8 cellular contexts compared by ENCODE assay signal in the genomic region with DNA sequence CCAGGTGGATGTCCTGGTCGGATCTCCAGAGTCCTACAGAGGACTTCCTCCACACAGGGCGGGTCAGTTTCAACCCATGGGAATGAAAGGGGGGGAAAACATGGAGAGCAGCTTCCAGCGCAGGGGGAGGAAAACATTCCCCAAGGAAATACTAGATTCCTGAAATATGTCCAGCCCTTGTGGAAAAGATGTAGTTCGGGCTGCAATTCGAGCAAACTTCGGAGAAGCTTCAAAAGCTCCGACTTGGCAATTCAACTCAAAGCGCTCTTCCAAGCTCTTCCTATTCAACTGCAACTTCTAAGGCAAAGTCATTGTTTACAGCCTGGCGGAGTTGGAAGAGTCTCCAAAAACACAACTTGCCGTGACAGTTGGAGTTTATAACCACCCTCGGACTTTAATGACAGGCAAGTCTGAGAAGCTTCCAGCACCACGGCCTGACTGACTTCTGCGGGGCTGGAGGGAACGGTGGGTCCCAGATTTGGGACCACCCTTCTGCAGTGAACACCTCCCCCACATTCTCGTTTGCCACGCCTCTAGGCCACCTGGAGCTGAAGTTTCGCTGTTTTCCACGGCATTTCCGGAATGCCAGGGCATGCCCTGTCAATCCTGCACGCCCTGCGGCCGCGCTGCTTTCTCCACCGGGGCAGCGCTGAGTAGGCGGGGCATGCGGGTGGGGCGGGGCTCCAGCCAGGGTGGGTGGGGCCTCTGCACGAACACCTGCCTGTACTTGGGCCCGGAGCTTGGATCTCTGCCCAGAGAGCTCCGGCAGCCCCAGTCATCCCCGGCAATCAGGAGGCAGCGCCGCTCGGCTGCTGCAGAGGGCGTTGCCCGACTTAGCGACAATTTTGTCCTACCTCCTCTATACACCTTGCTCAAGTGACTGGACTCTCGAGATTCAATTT. TPM values are rescaled to one million over a fixed set of nuclear protein-coding genes. Genes with fewer than 3 reads are reported as not detected.
A peak's percentile ranks its signal among the peaks of the same experiment; 100 is the strongest.
DNase-seq lines count a peak whose midpoint lies in the region; ATAC-seq and TF ChIP-seq lines count a peak whose summit lies in the region.

No MANE protein-coding gene starts in this region.

- H3K4me1 Mint-ChIP-seq in naive B cell: peaks cover 13 to 22% (median 18%) of the 10 kb centered on the region in 3 donors

- no peak for TF ChIP-seq POLR2A in erythroblast (IDR thresholded peaks at IDR 0.05; ENCODE audit: low read length)

- peak overlapping the region in 4 of 6 donors; percentile 12 to 87 (median 31) for H3K27ac Mint-ChIP-seq in naive B cell

- no peaks in the 10 kb centered on the region for H3K9me3 Mint-ChIP-seq in naive B cell

- no peaks in the 10 kb centered on the region for H3K36me3 Mint-ChIP-seq in naive B cell

- H3K27me3 Mint-ChIP-seq in naive B cell: peaks cover 19 to 29% (median 21%) of the 10 kb centered on the region in 3 donors

- in situ Hi-C loops in ACHN (cut with HindIII; ENCODE audit: low pct_ligation_motif_present, low pct_unique_long_range_greater_than_20kb, low sequenced_read_pairs): no loop called here

- DNase-seq in ACHN: peak; percentile 78
- peak; percentile 91 for DNase-seq in NCI-H526 treated with DMSO at 0.1 percent for 48 hours (lab: John Stamatoyannopoulos, UW)
- peak; percentile 26 for DNase-seq in activated CD8-positive, alpha-beta memory T cell treated with anti-CD3 and anti-CD28 coated beads, Interleukin-2, amount 50 U/mL, for 24 hours (ENCODE audit: extremely low read depth)
- peak; percentile 75 to 83 for DNase-seq in erythroblast (lab: John Stamatoyannopoulos, UW)
- DNase-seq in naive B cell: peak; percentile 61
- peak; percentile 77 for DNase-seq in stimulated activated naive CD4-positive, alpha-beta T cell treated with Interleukin-2 at 50 U/mL for 16 hours (lab: John Stamatoyannopoulos, UW)

- peak overlapping the region; percentile 76 to 87 (median 83) for H3K4me3 Mint-ChIP-seq in naive B cell

- peak; percentile 96 for ATAC-seq in GM19043 (IDR thresholded peaks at IDR 0.05; ENCODE audit: low read depth, unreplicated experiment)
- ATAC-seq in HG03354 (IDR thresholded peaks at IDR 0.05; ENCODE audit: poor library complexity, severe bottlenecking, unreplicated experiment): peak; percentile 98
- peak; percentile 98 to 99 for ATAC-seq in naive B cell (ENCODE audit: low read depth in 2 of 2)

RNA-seq across cellular contexts. Expression of a gene that starts 49.0 kb away (rescaled TPM):
- polyA plus RNA-seq in naive B cell (ENCODE audit: low read depth in 6 of 6): 100 to 1,000 TPM; 181 to 263 (median 232) TPM

Comparison
In these comparisons a context has a peak if more than half of its experiments do, and no peak if none do; other contexts are left out.
1. Peak in every context shown above with its lines: DNase-seq and ATAC-seq.
2. DNase-seq: peak in every context shown above with its lines; median percentile 91 in NCI-H526 treated with DMSO at 0.1 percent for 48 hours; 79 in erythroblast; 78 in ACHN; 77 in stimulated activated naive CD4-positive, alpha-beta T cell treated with Interleukin-2 at 50 U/mL for 16 hours; 61 in naive B cell; 26 in activated CD8-positive, alpha-beta memory T cell treated with anti-CD3 and anti-CD28 coated beads, Interleukin-2, amount 50 U/mL, for 24 hours.